1 cellular context compared by ENCODE assay signal in the genomic region with DNA sequence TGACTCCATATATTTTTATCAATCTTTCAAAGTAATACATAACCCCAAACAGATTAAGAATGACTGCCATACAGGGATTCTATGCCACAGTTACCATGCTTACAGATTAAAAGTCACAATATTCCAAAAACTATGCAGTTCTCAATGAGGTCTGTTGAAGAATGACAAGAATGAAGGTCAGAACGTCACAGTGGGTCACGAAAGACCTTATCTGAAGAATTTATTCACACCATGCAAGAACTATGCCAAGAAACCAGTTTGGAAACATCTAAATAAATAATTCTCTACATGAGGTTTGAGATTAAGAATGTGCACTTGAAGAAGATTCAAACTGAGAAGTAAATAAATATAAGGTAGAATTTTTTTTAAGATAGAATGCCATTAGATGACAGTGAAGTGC.
TF ChIP-seq lines count a peak whose summit lies in the region.

No MANE protein-coding gene starts in this region.

TF ChIP-seq in K562, 482 proteins besides CTCF, POLR2A, EP300 and RAD21 (continued from another document):
- no peak for TF ChIP-seq POLR3G (IDR thresholded peaks at IDR 0.05; ENCODE audit: extremely low read depth, insufficient read length, insufficient replicate concordance)
- no peak for TF ChIP-seq DACH1 (IDR thresholded peaks at IDR 0.05; ENCODE audit: partially characterized antibody)
- TF ChIP-seq NFIC (IDR thresholded peaks at IDR 0.05) = no peak
TF ChIP-seq in K562: peak in this region for 0.
